ENCODE assay signal across 1 cellular context in the genomic region with DNA sequence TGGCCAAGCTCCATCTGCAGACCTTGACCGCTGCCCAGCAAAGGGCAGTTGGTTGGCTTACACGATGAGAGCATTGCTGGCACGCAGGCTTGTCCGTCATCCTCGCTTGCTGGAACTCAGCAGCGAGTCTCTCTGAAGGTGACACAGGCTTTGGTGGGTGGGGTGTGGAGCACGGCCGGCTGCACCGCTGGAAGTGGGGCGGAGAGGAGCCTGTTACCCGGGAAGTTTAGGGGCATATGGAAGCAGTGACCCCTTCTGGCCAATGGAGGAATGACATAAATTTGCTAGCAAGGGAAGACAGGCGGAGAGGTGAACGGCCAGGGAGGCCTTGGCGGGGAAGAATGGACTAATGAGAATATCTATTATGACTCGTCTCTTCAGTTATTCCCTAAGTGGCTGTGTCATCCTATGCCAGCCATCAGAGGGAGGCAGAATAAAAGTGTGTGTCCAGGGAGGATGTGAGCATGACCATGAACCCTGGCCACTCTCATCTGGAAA.
TF ChIP-seq lines count a peak whose summit lies in the region.

No MANE protein-coding gene starts in this region.

TF ChIP-seq in IMR-90, 13 proteins besides CTCF, POLR2A, EP300 and RAD21 (continued from another document):
- TF ChIP-seq MAZ (IDR thresholded peaks at IDR 0.05; ENCODE audit: borderline replicate concordance, low read depth, low read length) (no peak), SMC3 (IDR thresholded peaks at IDR 0.05; ENCODE audit: low read depth, low read length) (no peak), CEBPB (IDR thresholded peaks at IDR 0.05; ENCODE audit: low read depth, low read length) (no peak), CHD1 (IDR thresholded peaks at IDR 0.05; ENCODE audit: low read depth, low read length) (no peak)
TF ChIP-seq in IMR-90: peak in this region for 0.
